ENCODE assay signal across 22 cellular contexts in the genomic region with DNA sequence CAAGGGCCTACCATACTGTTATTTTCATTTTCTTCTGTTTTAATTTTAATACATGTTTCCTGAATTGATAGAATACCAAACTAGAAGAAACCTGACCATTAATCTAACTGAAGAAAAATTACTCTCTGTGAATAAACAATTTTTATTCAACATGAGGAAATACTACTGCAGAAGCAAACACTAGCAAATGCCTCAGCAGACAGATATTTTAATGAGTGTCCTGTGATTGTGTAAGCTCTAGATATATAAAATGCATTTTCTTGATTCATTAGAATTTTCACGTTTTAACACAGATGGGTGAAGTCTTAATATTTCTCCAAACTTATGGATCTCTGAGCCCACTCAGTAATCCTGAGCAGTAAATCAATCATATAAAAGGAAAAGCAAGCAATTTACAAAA.
DNase-seq lines count a peak whose midpoint lies in the region; ATAC-seq and TF ChIP-seq lines count a peak whose summit lies in the region.
"Had no signal": no experiment of that assay in that cellular context is flagged by ENCODE, and none has a peak within 500 bp of the region (broad histone marks: within the 10 kb centered on the region; RNA-seq: fewer than 3 reads in every experiment).

No MANE protein-coding gene starts in this region.

- no peak overlapping the region for H2AFZ ChIP-seq in smooth muscle cell (ENCODE audit: low read depth)

- H3K4me2 ChIP-seq in smooth muscle cell = peak overlapping the region; percentile 25
- H3K4me2 ChIP-seq: A549 had no signal

- no peaks in the 10 kb centered on the region for H4K20me1 ChIP-seq in smooth muscle cell (ENCODE audit: low read depth)

- no peak overlapping the region for H3K4me3 Mint-ChIP-seq in MCF 10A (ENCODE audit: unreplicated experiment)
- H3K4me3 Mint-ChIP-seq: CD8-positive, alpha-beta T cell had no signal

- DNase-seq in AG20443 (ENCODE audit: low spot score) (peak; percentile 30), SJCRH30 (no peak), fibroblast of peridontal ligament (ENCODE audit: extremely low read depth) (peak; percentile 32), smooth muscle cell (lab: John Stamatoyannopoulos, UW; ENCODE audit: unreplicated experiment) (no peak), MCF 10A (ENCODE audit: unreplicated experiment) (no peak), hippocampal formation (lab: John Stamatoyannopoulos, UW) (no peak)
- no peak for DNase-seq in stimulated activated CD4-positive, alpha-beta T cell treated with anti-CD3 and anti-CD28 coated beads, Interleukin-4, amount 100 ng/mL, for 4 hours
- DNase-seq: AML-193; C1 segment of cervical spinal cord; CD8-positive, alpha-beta T cell; KG1; NCI-H1092 treated with DMSO at 0.1 percent for 48 hours; NCI-H1436 treated with DMSO at 0.1 percent for 48 hours; NCI-H1930; NCI-H2171; NCI-H345; NCI-H524 treated with DMSO at 0.1 percent for 48 hours; NCI-H82; Peyer's patch had no signal

- H3K4me3 ChIP-seq in SJCRH30 (no peak overlapping the region), smooth muscle cell (no peak overlapping the region)
- H3K4me3 ChIP-seq: A549, Peyer's patch had no signal

- H3F3A ChIP-seq in smooth muscle cell (ENCODE audit: low read depth) = no peaks in the 10 kb centered on the region

- H3K27me3 Mint-ChIP-seq in MCF 10A (ENCODE audit: insufficient read depth, unreplicated experiment) = no peaks in the 10 kb centered on the region

- H3K4me1 ChIP-seq in SJCRH30 (peaks cover 22% of the 10 kb centered on the region), smooth muscle cell (ENCODE audit: low read depth) (no peaks in the 10 kb centered on the region)
- H3K4me1 ChIP-seq: A549, Peyer's patch had no signal

- WGBS in smooth muscle cell (ENCODE audit: low lambda C conversion rate) = 61% methylated on average over 1 of the region's 1 CpG

- H3K36me3 ChIP-seq in SJCRH30 (no peaks in the 10 kb centered on the region), smooth muscle cell (ENCODE audit: low read depth) (no peaks in the 10 kb centered on the region)
- H3K36me3 ChIP-seq: Peyer's patch had no signal

- no peak overlapping the region for H3K27ac Mint-ChIP-seq in MCF 10A (ENCODE audit: low read depth, unreplicated experiment)
- H3K27ac Mint-ChIP-seq: CD8-positive, alpha-beta T cell had no signal

- intact Hi-C loops in MCF 10A (cut with micrococcal nuclease) = no loop called here

- H3K9me3 ChIP-seq in SJCRH30 (replicated peaks) = 0 out of 2 replicates have a peak, but pooled peaks cover 4% of the 10 kb centered on the region
- H3K9me3 ChIP-seq in smooth muscle cell (replicated peaks; ENCODE audit: low read depth) = no peaks in the 10 kb centered on the region
- H3K9me3 ChIP-seq: A549, Peyer's patch had no signal

- no TSS peak for BruUV-seq in MCF 10A (replicated peaks; lab: Mats Ljungman, UMichigan)

- ATAC-seq in GM18517 (IDR thresholded peaks at IDR 0.05; ENCODE audit: unreplicated experiment) = no peak
- ATAC-seq: A549; CD8-positive, alpha-beta T cell; HCT116 had no signal

- POLR2A ChIA-PET in MCF 10A (lab: Yijun Ruan, JAX) = no interaction called here

- no peaks in the 10 kb centered on the region for H3K36me3 Mint-ChIP-seq in MCF 10A (ENCODE audit: insufficient read depth, unreplicated experiment)
- H3K36me3 Mint-ChIP-seq: CD8-positive, alpha-beta T cell had no signal

- CTCF ChIA-PET in MCF 10A (lab: Yijun Ruan, JAX) = no interaction called here

- TF ChIP-seq CTCF in smooth muscle cell (IDR thresholded peaks at IDR 0.05; ENCODE audit: borderline replicate concordance, insufficient read depth, poor library complexity, severe bottlenecking) (no peak), MCF 10A (IDR thresholded peaks at IDR 0.05; ENCODE audit: unreplicated experiment) (no peak)

- H3K27me3 ChIP-seq in SJCRH30 = no peaks in the 10 kb centered on the region
- H3K27me3 ChIP-seq in smooth muscle cell (ENCODE audit: low read depth) = no peaks in the 10 kb centered on the region
- H3K27me3 ChIP-seq: Peyer's patch had no signal

- H3K79me2 ChIP-seq in smooth muscle cell (ENCODE audit: low read depth) = no peaks in the 10 kb centered on the region

- H3K27ac ChIP-seq in SJCRH30 (peak overlapping the region; percentile 84), smooth muscle cell (ENCODE audit: low read depth) (peak overlapping the region; percentile 5)
- H3K27ac ChIP-seq: A549, Peyer's patch had no signal

- no peaks in the 10 kb centered on the region for H3K4me1 Mint-ChIP-seq in MCF 10A (ENCODE audit: insufficient read depth, unreplicated experiment)

- H3K9ac ChIP-seq in smooth muscle cell (ENCODE audit: low read depth) = no peak overlapping the region

- H3K9me3 Mint-ChIP-seq in MCF 10A (ENCODE audit: unreplicated experiment) = no peaks in the 10 kb centered on the region

Comparison
In these comparisons a context has a peak if more than half of its experiments do, and no peak if none do; other contexts are left out.
1. DNase-seq: peak in AG20443 (single experiment) and fibroblast of peridontal ligament (single experiment); none in SJCRH30 (0 of 2), smooth muscle cell (single experiment), MCF 10A (single experiment), stimulated activated CD4-positive, alpha-beta T cell treated with anti-CD3 and anti-CD28 coated beads, Interleukin-4, amount 100 ng/mL, for 4 hours (0 of 2) and hippocampal formation (0 of 2).